Comparison of ENCODE assay signal across 1 cellular context in genomic region chr6:118617350-118617957, GRCh38.
A peak's percentile ranks its signal among the peaks of the same experiment; 100 is the strongest.
TF ChIP-seq lines count a peak whose summit lies in the region.

No MANE protein-coding gene starts in this region.

TF ChIP-seq in K562, 482 proteins besides CTCF, POLR2A, EP300 and RAD21 (continued from another document):
- TF ChIP-seq PKNOX1 (IDR thresholded peaks at IDR 0.05) (peak; percentile 69), ZBTB33 (CRISPR knock-in tag; IDR thresholded peaks at IDR 0.05) (peak; percentile 53; the same call in 1 of the 2 replicates), SOX6 (IDR thresholded peaks at IDR 0.05) (peak; percentile 46; the same call in 1 of the 2 replicates), ARID1B (IDR thresholded peaks at IDR 0.05) (0 out of 2 replicates have a peak, but pooled peaks have one; percentile 11), CBFA2T3 (IDR thresholded peaks at IDR 0.05) (peak; percentile 37; the same call in 1 of the 2 replicates), MEIS2 (IDR thresholded peaks at IDR 0.05; ENCODE audit: partially characterized antibody) (peak; percentile 87), KDM1A (IDR thresholded peaks at IDR 0.05) (peak in 1 of 2 experiments; percentile 16; a peak in 1 of 4 replicates), RNF2 (IDR thresholded peaks at IDR 0.05) (no peak)
TF ChIP-seq in K562: peak in this region for 8.
